8 cellular contexts compared by ENCODE assay signal in the genomic region with DNA sequence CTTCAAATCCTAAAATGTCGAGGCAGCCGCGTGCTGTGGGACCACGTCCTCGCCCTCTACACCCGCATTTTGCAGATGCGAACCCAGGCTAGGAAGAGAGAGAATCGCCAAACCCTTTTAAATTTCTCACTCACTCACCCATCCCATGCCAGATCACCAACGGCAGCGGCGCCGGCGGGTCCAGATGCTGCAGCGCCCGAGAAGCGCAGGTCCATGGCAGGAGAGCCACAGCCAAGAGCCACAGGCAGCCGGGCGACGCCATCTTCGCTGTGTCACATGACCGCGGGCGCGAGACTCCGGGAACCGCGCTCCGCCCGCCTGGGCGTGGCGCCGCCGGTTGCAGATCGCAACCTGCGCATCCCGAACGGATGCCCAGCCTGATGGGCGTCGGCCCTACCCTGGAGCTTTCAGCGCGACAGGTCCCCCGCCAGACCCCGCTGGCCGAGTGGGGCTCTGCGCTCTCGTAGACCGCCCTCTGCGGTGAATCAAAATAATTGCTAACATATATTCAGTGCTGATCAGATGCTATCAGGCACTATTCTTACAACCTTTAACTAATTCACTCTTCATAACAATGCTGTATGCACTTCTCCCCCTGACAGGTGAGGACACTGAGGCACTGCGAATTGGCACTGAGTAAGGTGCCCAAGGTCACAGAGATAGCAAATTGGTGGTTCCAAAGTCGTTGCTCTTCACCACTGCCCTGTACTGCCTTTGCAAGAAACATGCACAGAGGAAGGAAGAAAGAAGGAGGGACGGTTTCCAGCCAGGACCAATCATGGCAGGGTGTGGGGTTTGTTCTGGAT. TPM values are rescaled to one million over a fixed set of nuclear protein-coding genes. Genes with fewer than 3 reads are reported as not detected.
DNase-seq lines count a peak whose midpoint lies in the region; ATAC-seq and TF ChIP-seq lines count a peak whose summit lies in the region.

TSS of gene PPT1 (minus strand) at position 276 of the 806 bp plus-strand sequence. CDS start at position 262, 14 bp downstream.

- peaks cover 20% of the 10 kb centered on the region for H3K36me3 Mint-ChIP-seq in activated CD8-positive, alpha-beta T cell treated with anti-CD3 and anti-CD28 coated beads, Interleukin-2, amount 10 ng/mL, durations not matched to agents 7 days and 5 days (ENCODE audit: low read depth)

- H3K27ac Mint-ChIP-seq in activated CD8-positive, alpha-beta T cell treated with anti-CD3 and anti-CD28 coated beads, Interleukin-2, amount 10 ng/mL, durations not matched to agents 7 days and 5 days = peak within 1 kb of the TSS; percentile 89

- peak; percentile 84 for ATAC-seq in GM18907 (IDR thresholded peaks at IDR 0.05; ENCODE audit: unreplicated experiment)
- peak; percentile 91 for ATAC-seq in HG03439 (IDR thresholded peaks at IDR 0.05; ENCODE audit: unreplicated experiment)
- ATAC-seq in activated CD8-positive, alpha-beta T cell treated with anti-CD3 and anti-CD28 coated beads, Interleukin-2, amount 10 ng/mL, durations not matched to agents 7 days and 5 days = peak; percentile 97
- ATAC-seq in lung (ENCODE audit: insufficient read depth, low FRiP score) = peak; percentile 87

- H3K4me1 Mint-ChIP-seq in activated CD8-positive, alpha-beta T cell treated with anti-CD3 and anti-CD28 coated beads, Interleukin-2, amount 10 ng/mL, durations not matched to agents 7 days and 5 days (ENCODE audit: low read depth) = peaks cover 35% of the 10 kb centered on the region

- H3K9me3 ChIP-seq in ectodermal cell (ENCODE audit: control insufficient read depth, low read length) (no peaks in the 10 kb centered on the region), lung (ENCODE audit: control insufficient read depth in 2 of 2, insufficient read depth in 1 of 2, low read length in 1 of 2) (no peaks in the 10 kb centered on the region)

- H3K27me3 ChIP-seq in ectodermal cell (ENCODE audit: control insufficient read depth, insufficient read depth, low read length, poor library complexity, severe bottlenecking) (no peaks in the 10 kb centered on the region), lung (ENCODE audit: control insufficient read depth, insufficient read depth) (no peaks in the 10 kb centered on the region)

- H3K36me3 ChIP-seq in ectodermal cell (ENCODE audit: control insufficient read depth, insufficient read depth, low read length) (no peaks in the 10 kb centered on the region), lung (ENCODE audit: control insufficient read depth in 2 of 2, insufficient read depth in 2 of 2, low read length in 2 of 2) (peaks cover 2 to 3% of the 10 kb centered on the region in 2 donors)

- DNase-seq in AG04449 (ENCODE audit: low read depth, low spot score) (no peak), NCI-H748 (lab: John Stamatoyannopoulos, UW; ENCODE audit: unreplicated experiment) (peak; percentile 100), lung (ENCODE audit: low spot score) (peak; percentile 78)
- peak; percentile 83 for DNase-seq in activated CD8-positive, alpha-beta T cell treated with anti-CD3 and anti-CD28 coated beads, Interleukin-2, amount 10 ng/mL, durations not matched to agents 7 days and 5 days
- DNase-seq in stimulated activated CD4-positive, alpha-beta T cell treated with anti-CD3 and anti-CD28 coated beads, TNF-alpha, amount 100 ng/mL, for 24 hours (ENCODE audit: low read depth in 3 of 3) = peak; percentile 52 to 78 (median 57)

- H3K27me3 Mint-ChIP-seq in activated CD8-positive, alpha-beta T cell treated with anti-CD3 and anti-CD28 coated beads, Interleukin-2, amount 10 ng/mL, durations not matched to agents 7 days and 5 days (ENCODE audit: low read depth) = peaks cover 14% of the 10 kb centered on the region

- H3K27ac ChIP-seq in ectodermal cell (ENCODE audit: insufficient read depth, low read depth, low read length, poor library complexity, severe bottlenecking) = no peak within 1 kb of the TSS
- peak within 1 kb of the TSS in 1 of 2 donors; percentile 63 for H3K27ac ChIP-seq in lung (ENCODE audit: low read depth in 1 of 2, low read length in 1 of 2)

- CTCF ChIA-PET in AG04449 (lab: Yijun Ruan, JAX) = interaction anchor here (0.7 to 2.7 kb wide), 7 partner anchors 12 to 241 kb away, joined by 3 to 9 read pairs (median 3); no protein-coding TSS in a partner anchor
- CTCF ChIA-PET in activated CD8-positive, alpha-beta T cell treated with anti-CD3 and anti-CD28 coated beads, Interleukin-2, amount 10 ng/mL, durations not matched to agents 7 days and 5 days (lab: Charles Lee) = interaction anchor here (0.6 to 2.1 kb wide), 10 partner anchors 13 to 241 kb away, joined by 3 to 7 read pairs (median 4); no protein-coding TSS in a partner anchor

- H3K4me3 ChIP-seq in AG04449 (ENCODE audit: low read depth, low read length) = peak within 1 kb of the TSS; percentile 77
- peak within 1 kb of the TSS; percentile 79 for H3K4me3 ChIP-seq in ectodermal cell (ENCODE audit: insufficient read depth, low read depth, low read length)
- H3K4me3 ChIP-seq in lung = peak within 1 kb of the TSS; percentile 50

- WGBS in ectodermal cell, 2 experiments = 1% methylated on average over 51 of the region's 51 CpGs
- 0 to 1% methylated on average over 51 of the region's 51 CpGs for WGBS in lung, 2 donors

- peak within 1 kb of the TSS; percentile 88 for H3K4me3 Mint-ChIP-seq in activated CD8-positive, alpha-beta T cell treated with anti-CD3 and anti-CD28 coated beads, Interleukin-2, amount 10 ng/mL, durations not matched to agents 7 days and 5 days

- H3K9me3 Mint-ChIP-seq in activated CD8-positive, alpha-beta T cell treated with anti-CD3 and anti-CD28 coated beads, Interleukin-2, amount 10 ng/mL, durations not matched to agents 7 days and 5 days (ENCODE audit: insufficient read depth) = peaks cover under 1% of the 10 kb centered on the region

- TF ChIP-seq CTCF in AG04449 (IDR thresholded peaks at IDR 0.05; ENCODE audit: insufficient read depth, low read length, missing control alignments) (peak; percentile 17), lung (IDR thresholded peaks at IDR 0.05; ENCODE audit: control extremely low read depth, extremely low read depth) (no peak)

- H3K4me1 ChIP-seq in ectodermal cell (ENCODE audit: control insufficient read depth, insufficient read depth, low read length) (peaks cover 6% of the 10 kb centered on the region), lung (ENCODE audit: control insufficient read depth in 2 of 2, insufficient read depth in 2 of 2, low read length in 2 of 2) (peaks cover 0 to 4% of the 10 kb centered on the region in 2 donors)

- POLR2A ChIA-PET in AG04449 (lab: Yijun Ruan, JAX) = interaction anchor here (0.7 kb wide), 1 partner anchor 39 kb away, joined by 4 read pairs; no protein-coding TSS in a partner anchor
- POLR2A ChIA-PET in activated CD8-positive, alpha-beta T cell treated with anti-CD3 and anti-CD28 coated beads, Interleukin-2, amount 10 ng/mL, durations not matched to agents 7 days and 5 days (lab: Charles Lee) = no interaction called here

RNA-seq across cellular contexts. Expression of gene PPT1, which starts in this region (rescaled TPM):
- total RNA-seq in activated CD8-positive, alpha-beta T cell treated with anti-CD3 and anti-CD28 coated beads, Interleukin-2, amount 10 ng/mL, durations not matched to agents 7 days and 5 days = 10 to 100 TPM; 81.1 to 84.6 TPM
- polyA plus RNA-seq in ectodermal cell (2013, experiment 1 of 4) = 168 TPM
- 158 TPM for polyA plus RNA-seq in ectodermal cell (2013, experiment 2 of 4)
- polyA plus RNA-seq in ectodermal cell (2013, experiment 3 of 4) = 163 TPM
- 182 TPM for polyA plus RNA-seq in ectodermal cell (2013, experiment 4 of 4)
- total RNA-seq in lung = 100 to 1,000 TPM in 1 of 2 donors, 10 to 100 TPM in 1; 73.2 to 152 TPM
- 100 to 1,000 TPM; 103 to 147 TPM for polyA plus RNA-seq in lung
